ENCODE assay signal across 22 cellular contexts in genomic region chr10:79507436-79508167, GRCh38. TPM values are rescaled to one million over a fixed set of nuclear protein-coding genes. Genes with fewer than 3 reads are reported as not detected.
"Had no signal": no experiment of that assay in that cellular context is flagged by ENCODE, and none has a peak within 500 bp of the region (broad histone marks: within the 10 kb centered on the region; RNA-seq: fewer than 3 reads in every experiment).

No MANE protein-coding gene starts in this region.

- H3K27me3 ChIP-seq: testis, upper lobe of left lung had no signal

- H3K36me3 Mint-ChIP-seq: brain; natural killer cell; stimulated activated memory B cell treated with anti-CD40 and anti-IgM and Interleukin-4, amounts not matched to agents 10 μg/mL and 1 μg/mL and 100 μg/mL, for 72 hours had no signal

- H3K27ac ChIP-seq: dorsolateral prefrontal cortex, epithelial cell of prostate, foreskin keratinocyte, lower lobe of right lung, parathyroid adenoma, spleen, testis, upper lobe of left lung had no signal

- H3K9me3 Mint-ChIP-seq: activated CD8-positive, alpha-beta T cell treated with anti-CD3 and anti-CD28 coated beads for 36 hours; activated naive CD4-positive, alpha-beta T cell treated with anti-CD3 and anti-CD28 coated beads for 36 hours; activated T-cell treated with anti-CD3 and anti-CD28 coated beads, Interleukin-2, amount 50 U/mL, for 24 hours; endodermal cell; natural killer cell; stimulated activated memory B cell treated with anti-CD40 and anti-IgM and Interleukin-4, amounts not matched to agents 10 μg/mL and 1 μg/mL and 100 μg/mL, for 72 hours had no signal

- H3K4me1 ChIP-seq: foreskin keratinocyte, lower lobe of right lung, parathyroid adenoma, spleen, upper lobe of left lung had no signal

- H3K4me3 Mint-ChIP-seq: activated CD4-positive, alpha-beta T cell treated with anti-CD3 and anti-CD28 coated beads for 36 hours; activated CD8-positive, alpha-beta T cell treated with anti-CD3 and anti-CD28 coated beads for 36 hours; activated naive CD4-positive, alpha-beta T cell treated with anti-CD3 and anti-CD28 coated beads for 36 hours; activated T-cell treated with anti-CD3 and anti-CD28 coated beads, Interleukin-2, amount 50 U/mL, for 24 hours; brain; endodermal cell; natural killer cell; stimulated activated memory B cell treated with anti-CD40 and anti-IgM and Interleukin-4, amounts not matched to agents 10 μg/mL and 1 μg/mL and 100 μg/mL, for 72 hours had no signal

- H3K4me3 ChIP-seq: dorsolateral prefrontal cortex, lower lobe of right lung, spleen, testis, upper lobe of left lung had no signal

- DNase-seq: activated CD4-positive, alpha-beta T cell treated with anti-CD3 and anti-CD28 coated beads for 36 hours; activated CD8-positive, alpha-beta T cell treated with anti-CD3 and anti-CD28 coated beads for 36 hours; activated naive CD4-positive, alpha-beta T cell treated with anti-CD3 and anti-CD28 coated beads for 36 hours; activated T-cell treated with anti-CD3 and anti-CD28 coated beads, Interleukin-2, amount 50 U/mL, for 24 hours; caudate nucleus; dorsolateral prefrontal cortex; endodermal cell; foreskin keratinocyte; hippocampal formation; left cardiac atrium; lower lobe of right lung; natural killer cell; spleen; stimulated activated CD4-positive, alpha-beta T cell treated with anti-CD3 and anti-CD28 coated beads, Interleukin-4, amount 100 ng/mL, for 4 hours; testis had no signal

- H3K27me3 Mint-ChIP-seq: activated CD8-positive, alpha-beta T cell treated with anti-CD3 and anti-CD28 coated beads for 36 hours; brain had no signal

- ATAC-seq: activated CD4-positive, alpha-beta T cell treated with anti-CD3 and anti-CD28 coated beads for 36 hours; activated CD8-positive, alpha-beta T cell treated with anti-CD3 and anti-CD28 coated beads for 36 hours; left cardiac atrium; natural killer cell; stimulated activated memory B cell treated with anti-CD40 and anti-IgM and Interleukin-4, amounts not matched to agents 10 μg/mL and 1 μg/mL and 100 μg/mL, for 72 hours had no signal

- H3K9me3 ChIP-seq: lower lobe of right lung, spleen, testis, upper lobe of left lung had no signal

- H3K36me3 ChIP-seq: lower lobe of right lung, spleen, upper lobe of left lung had no signal

- H3K4me1 Mint-ChIP-seq: activated CD4-positive, alpha-beta T cell treated with anti-CD3 and anti-CD28 coated beads for 36 hours; endodermal cell; stimulated activated memory B cell treated with anti-CD40 and anti-IgM and Interleukin-4, amounts not matched to agents 10 μg/mL and 1 μg/mL and 100 μg/mL, for 72 hours had no signal

RNA-seq across cellular contexts. Expression of gene EIF5AL1, which starts 4.7 kb away (rescaled TPM):
- total RNA-seq: lower lobe of right lung had no signal

RNA-seq across cellular contexts. Expression of gene SFTPA2, which starts 52.6 kb away (rescaled TPM):
- total RNA-seq: activated CD4-positive, alpha-beta T cell treated with anti-CD3 and anti-CD28 coated beads for 36 hours; activated CD8-positive, alpha-beta T cell treated with anti-CD3 and anti-CD28 coated beads for 36 hours; activated naive CD4-positive, alpha-beta T cell treated with anti-CD3 and anti-CD28 coated beads for 36 hours; endodermal cell; fibroblast of lung; foreskin keratinocyte; mesenteric fat pad; natural killer cell had no signal
